32 cellular contexts compared by ENCODE assay signal in the genomic region with DNA sequence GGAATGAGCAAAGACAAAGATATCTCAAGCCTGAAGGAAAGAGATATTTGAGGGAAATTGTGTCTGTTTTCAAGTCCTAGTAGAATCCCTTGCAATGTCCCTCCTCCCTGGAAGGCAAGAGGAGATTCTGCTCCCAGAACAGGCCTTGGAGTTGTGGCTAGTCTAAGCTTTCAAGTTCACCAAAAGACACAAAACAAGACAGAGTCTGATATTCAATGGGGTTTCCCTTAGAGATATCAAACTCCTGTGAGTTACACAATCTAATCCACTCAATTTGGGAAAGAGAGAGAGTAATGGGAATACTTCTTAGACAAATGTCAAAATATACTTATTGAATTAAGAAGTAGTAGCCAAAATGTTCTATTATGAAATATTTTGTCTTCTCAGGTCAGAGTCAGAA.
"Had no signal": no experiment of that assay in that cellular context is flagged by ENCODE, and none has a peak within 500 bp of the region (broad histone marks: within the 10 kb centered on the region; RNA-seq: fewer than 3 reads in every experiment).

No MANE protein-coding gene starts in this region.

- DNase-seq: activated B cell treated with CpG ODN at 0.5 μM for 24 hours; activated CD4-positive, alpha-beta T cell treated with anti-CD3 and anti-CD28 coated beads for 48 hours; activated CD4-positive, alpha-beta T cell treated with anti-CD3 and anti-CD28 coated beads, Interleukin-2, amount 50 U/mL, for 1 hour; activated CD4-positive, alpha-beta T cell treated with anti-CD3 and anti-CD28 coated beads, Interleukin-2, amount 50 U/mL, for 48 hours; activated CD8-positive, alpha-beta memory T cell treated with anti-CD3 and anti-CD28 coated beads for 24 hours; activated CD8-positive, alpha-beta T cell treated with anti-CD3 and anti-CD28 coated beads for 36 hours; activated effector memory CD4-positive, alpha-beta T cell treated with Interleukin-2 at 50 U/mL for 16 hours; activated gamma-delta T cell treated with Interleukin-2 at 50 U/mL for 16 hours; activated naive CD4-positive, alpha-beta T cell treated with anti-CD3 and anti-CD28 coated beads, Interleukin-2, amount 50 U/mL, for 16 hours; activated naive CD4-positive, alpha-beta T cell treated with Interleukin-2 at 50 U/mL for 16 hours; activated T-cell treated with anti-CD3 and anti-CD28 coated beads, Interleukin-2, amount 50 U/mL, for 4 hours; amygdala; central memory CD4-positive, alpha-beta T cell; cerebellar nuclear complex; colonic mucosa; effector CD8-positive, alpha-beta T cell; esophagus squamous epithelium; glutamatergic neuron; heart left ventricle; T-helper 1 cell; T-helper 17 cell; T1000; WERI-Rb-1 had no signal

- H3K4me3 Mint-ChIP-seq: activated B cell treated with CpG ODN at 0.5 μM for 24 hours; activated CD8-positive, alpha-beta T cell treated with anti-CD3 and anti-CD28 coated beads for 36 hours; activated naive CD8-positive, alpha-beta T cell; activated T-cell treated with anti-CD3 and anti-CD28 coated beads, Interleukin-2, amount 50 U/mL, for 4 hours; activated T-helper 17 cell treated with anti-CD3 and anti-CD28 coated beads, Interleukin-2, amount 50 U/mL, for 72 hours; brain; T-helper 17 cell; T-helper 2 cell treated with Interferon-gamma antibody and Interleukin-4, amounts not matched to agents 5 μg/mL and 100 μg/mL, for 36 hours had no signal

- H3K27ac Mint-ChIP-seq: activated B cell treated with CpG ODN at 0.5 μM for 24 hours; activated CD8-positive, alpha-beta T cell treated with anti-CD3 and anti-CD28 coated beads for 36 hours; activated naive CD8-positive, alpha-beta T cell; activated T-helper 17 cell treated with anti-CD3 and anti-CD28 coated beads, Interleukin-2, amount 50 U/mL, for 72 hours; brain; T-helper 17 cell; T-helper 2 cell treated with Interferon-gamma antibody and Interleukin-4, amounts not matched to agents 5 μg/mL and 100 μg/mL, for 36 hours had no signal

- H3K36me3 Mint-ChIP-seq: activated naive CD8-positive, alpha-beta T cell; brain had no signal

- H3K9me3 ChIP-seq: ascending aorta, breast epithelium, colonic mucosa, esophagus squamous epithelium, heart left ventricle had no signal

- H3K36me3 ChIP-seq: ascending aorta, breast epithelium, cardiac muscle cell, colonic mucosa, esophagus squamous epithelium, heart left ventricle, WERI-Rb-1 had no signal

- H3K27ac ChIP-seq: ascending aorta, breast epithelium, cardiac muscle cell, colonic mucosa, epithelial cell of prostate, esophagus squamous epithelium, heart left ventricle, WERI-Rb-1 had no signal

- H3K4me1 ChIP-seq: breast epithelium, colonic mucosa, esophagus squamous epithelium, heart left ventricle had no signal

- H3K9me3 Mint-ChIP-seq: activated CD8-positive, alpha-beta T cell treated with anti-CD3 and anti-CD28 coated beads for 36 hours; activated T-cell treated with anti-CD3 and anti-CD28 coated beads, Interleukin-2, amount 50 U/mL, for 4 hours; brain had no signal

- ATAC-seq: activated CD4-positive, CD25-positive, alpha-beta regulatory T cell treated with anti-CD3 and anti-CD28 coated beads, Interleukin-2, amount 50 U/mL, for 24 hours; activated CD8-positive, alpha-beta T cell treated with anti-CD3 and anti-CD28 coated beads for 36 hours; activated T-cell treated with anti-CD3 and anti-CD28 coated beads, Interleukin-2, amount 50 U/mL, for 4 hours; activated T-helper 17 cell treated with anti-CD3 and anti-CD28 coated beads, Interleukin-2, amount 50 U/mL, for 72 hours; T-helper 17 cell had no signal

- H3K27me3 Mint-ChIP-seq: activated B cell treated with CpG ODN at 0.5 μM for 24 hours; activated CD8-positive, alpha-beta T cell treated with anti-CD3 and anti-CD28 coated beads for 36 hours; activated naive CD8-positive, alpha-beta T cell; activated T-helper 17 cell treated with anti-CD3 and anti-CD28 coated beads, Interleukin-2, amount 50 U/mL, for 72 hours; T-helper 17 cell had no signal

- H3K27me3 ChIP-seq: ascending aorta, breast epithelium, cardiac muscle cell, colonic mucosa, esophagus squamous epithelium, heart left ventricle had no signal

- H3K4me3 ChIP-seq: ascending aorta, breast epithelium, cardiac muscle cell, colonic mucosa, esophagus squamous epithelium, heart left ventricle had no signal

- H3K4me1 Mint-ChIP-seq: activated B cell treated with CpG ODN at 0.5 μM for 24 hours; activated T-helper 17 cell treated with anti-CD3 and anti-CD28 coated beads, Interleukin-2, amount 50 U/mL, for 72 hours; T-helper 17 cell had no signal
